23 cellular contexts compared by ENCODE assay signal in the genomic region with DNA sequence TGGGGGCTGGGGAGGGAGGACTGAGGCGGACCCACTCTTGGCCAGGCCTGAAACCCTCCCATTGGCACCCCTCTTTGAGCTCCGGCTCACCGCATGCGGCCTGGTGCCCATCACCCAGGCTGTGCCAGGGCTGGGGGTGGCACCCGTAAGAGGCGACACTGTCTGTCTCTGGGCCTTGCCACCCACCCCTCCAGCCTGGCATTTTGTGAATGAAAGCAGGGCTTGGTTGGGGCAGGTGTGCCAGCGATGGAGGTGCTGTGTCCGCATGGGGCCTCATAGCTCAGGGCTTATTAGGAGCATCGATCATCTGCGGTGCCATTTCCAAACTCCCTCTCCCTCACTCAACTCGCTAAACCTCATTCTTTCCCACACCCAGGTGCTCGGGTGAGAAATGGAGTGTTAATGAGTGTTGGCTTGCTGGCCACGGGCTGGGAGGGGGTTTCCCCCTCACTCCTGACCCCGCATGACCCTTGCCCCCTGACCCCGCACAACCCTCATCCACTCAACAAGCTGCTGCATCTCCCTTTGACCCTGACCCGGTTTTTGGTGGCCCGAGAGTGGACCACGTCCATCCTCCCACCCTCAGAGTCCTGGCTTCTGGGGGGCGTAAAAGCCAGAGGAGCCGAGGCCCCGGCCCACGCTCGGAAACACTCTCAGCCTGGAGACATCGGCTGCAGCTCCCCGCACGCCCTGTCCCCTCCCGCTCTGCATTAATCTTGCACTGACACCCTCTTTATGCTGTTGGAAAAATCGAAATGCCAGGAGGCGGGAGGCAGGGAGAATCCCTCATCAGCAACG.
DNase-seq lines count a peak whose midpoint lies in the region; ATAC-seq, FAIRE-seq and TF ChIP-seq lines count a peak whose summit lies in the region.
"Had no signal": no experiment of that assay in that cellular context is flagged by ENCODE, and none has a peak within 500 bp of the region (broad histone marks: within the 10 kb centered on the region; RNA-seq: fewer than 3 reads in every experiment).

No MANE protein-coding gene starts in this region.

- H3K27me3 ChIP-seq in GM12878 (replicated peaks in 1 of 2; ENCODE audit: control insufficient read depth in 2 of 2, insufficient read depth in 2 of 2, low read length in 1 of 2) = no peaks in the 10 kb centered on the region
- H3K27me3 ChIP-seq in smooth muscle cell (ENCODE audit: low read depth) = peaks cover 3% of the 10 kb centered on the region

- no peaks in the 10 kb centered on the region for H3K79me2 ChIP-seq in GM12878 (ENCODE audit: control insufficient read depth, insufficient read depth, low read length)
- H3K79me2 ChIP-seq in smooth muscle cell (ENCODE audit: low read depth) = no peaks in the 10 kb centered on the region

- FAIRE-seq in GM12878 (lab: Jason Lieb, UNC) = no peak
- FAIRE-seq: G401.6, urothelium cell line had no signal

- H4K20me1 ChIP-seq in GM12878 (ENCODE audit: control insufficient read depth, insufficient read depth) (no peaks in the 10 kb centered on the region), smooth muscle cell (ENCODE audit: low read depth) (no peaks in the 10 kb centered on the region)
- H4K20me1 ChIP-seq: BLaER1 had no signal

- WGBS in GM12878 (ENCODE audit: insufficient coverage, insufficient replicate concordance, low lambda C conversion rate, missing lambda C conversion rate) = 61% methylated on average over 30 of the region's 30 CpGs
- 90% methylated on average over 30 of the region's 30 CpGs for WGBS in smooth muscle cell (ENCODE audit: low lambda C conversion rate)

- peak; percentile 1 to 41 for DNase-seq in activated naive CD4-positive, alpha-beta T cell treated with anti-CD3 and anti-CD28 coated beads, Interleukin-2, amount 50 U/mL, for 72 hours (ENCODE audit: low spot score in 2 of 2)
- no peak for DNase-seq in activated naive CD4-positive, alpha-beta T cell treated with Interleukin-2 at 50 U/mL for 16 hours
- DNase-seq in GM12878 (ENCODE audit: low read depth, low spot score) (no peak), mucosa of gallbladder (ENCODE audit: low spot score) (peak; percentile 8), type B pancreatic cell (ENCODE audit: extremely low spot score, unreplicated experiment) (no peak), smooth muscle cell (lab: John Stamatoyannopoulos, UW; ENCODE audit: unreplicated experiment) (no peak)
- DNase-seq: DMS53; effector CD4-positive, alpha-beta T cell; erythroblast; heart right ventricle; Karpas-422; mesendoderm; MV-4-11; naive thymus-derived CD4-positive, alpha-beta T cell; NCI-H187; substantia nigra had no signal

- no peak overlapping the region for H3K4me3 ChIP-seq in GM12878
- no peak overlapping the region for H3K4me3 ChIP-seq in smooth muscle cell
- H3K4me3 ChIP-seq: BLaER1, heart right ventricle had no signal

- SMC1A ChIA-PET in GM12878 (lab: Charles Lee; ENCODE audit: uncharacterized antibody, unreplicated experiment) = no interaction called here

- BruUV-seq in GM12878 (replicated peaks; lab: Mats Ljungman, UMichigan) = no TSS peak

- CTCF ChIA-PET in GM12878 (lab: Yijun Ruan, JAX) = no interaction called here

- H3K4me1 ChIP-seq in GM12878 (ENCODE audit: control insufficient read depth, insufficient read depth, low read length) (peaks cover 18% of the 10 kb centered on the region), smooth muscle cell (ENCODE audit: low read depth) (no peaks in the 10 kb centered on the region)

- intact Hi-C loops in GM12878 (cut with micrococcal nuclease; ENCODE audit: unreplicated experiment) = no loop called here

- no peaks in the 10 kb centered on the region for H3K36me3 ChIP-seq in GM12878 (ENCODE audit: control insufficient read depth in 2 of 2, insufficient read depth in 2 of 2, low read length in 1 of 2)
- no peaks in the 10 kb centered on the region for H3K36me3 ChIP-seq in smooth muscle cell (ENCODE audit: low read depth)
- H3K36me3 ChIP-seq: BLaER1, heart right ventricle had no signal

- RAD21 ChIA-PET in GM12878 (lab: Charles Lee; ENCODE audit: unreplicated experiment) = no interaction called here

- TF ChIP-seq EP300 in GM12878 (IDR thresholded peaks at IDR 0.05; ENCODE audit: borderline replicate concordance in 1 of 2, control insufficient read depth in 1 of 2, low read depth in 2 of 2, low read length in 2 of 2) = no peak

- peak overlapping the region in 1 of 2 donors; percentile 2 for H3K27ac Mint-ChIP-seq in activated naive CD4-positive, alpha-beta T cell treated with anti-CD3 and anti-CD28 coated beads, Interleukin-2, amount 50 U/mL, for 72 hours
- H3K27ac Mint-ChIP-seq in type B pancreatic cell = peak overlapping the region; percentile 87
- H3K27ac Mint-ChIP-seq: activated T-helper 2 cell treated with anti-CD3 and anti-CD28 coated beads, Interferon-gamma antibody, Interleukin-2, Interleukin-4, amounts not matched to agents 10 μg/mL and 5 μg/mL and 100 μg/mL, durations not matched to agents 14 hours and 24 hours and 36 hours had no signal

- TF ChIP-seq CTCF in GM12878 (IDR thresholded peaks at IDR 0.05 in 2 of 3, conservative IDR thresholded peaks at IDR 0.05 in 1 of 3; ENCODE audit: control insufficient read depth in 2 of 3, extremely low read depth in 1 of 3, insufficient read depth in 1 of 3, low read depth in 3 of 3, low read length in 3 of 3) = no peak
- no peak for TF ChIP-seq CTCF in type B pancreatic cell (conservative IDR thresholded peaks at IDR 0.05)
- TF ChIP-seq CTCF in smooth muscle cell (IDR thresholded peaks at IDR 0.05; ENCODE audit: borderline replicate concordance, insufficient read depth, poor library complexity, severe bottlenecking) = no peak

- H3K27ac ChIP-seq in GM12878 (ENCODE audit: control insufficient read depth, insufficient read depth) (no peak overlapping the region), smooth muscle cell (ENCODE audit: low read depth) (no peak overlapping the region)
- H3K27ac ChIP-seq: BLaER1, heart right ventricle had no signal

- H3F3A ChIP-seq in smooth muscle cell (ENCODE audit: low read depth) = no peaks in the 10 kb centered on the region

- no peak overlapping the region for H2AFZ ChIP-seq in GM12878 (ENCODE audit: control insufficient read depth, low read depth, low read length)
- H2AFZ ChIP-seq in smooth muscle cell (ENCODE audit: low read depth) = no peak overlapping the region

- no peak for TF ChIP-seq POLR2A in GM12878 (IDR thresholded peaks at IDR 0.05; ENCODE audit: low read depth, low read length)

- in situ Hi-C loops in GM12878 (cut with MboI) = no loop called here

- TF ChIP-seq RAD21 in GM12878 (IDR thresholded peaks at IDR 0.05; ENCODE audit: insufficient read depth, low read depth, low read length) = no peak

- H3K4me2 ChIP-seq in GM12878 (ENCODE audit: control insufficient read depth, insufficient read depth) (no peak overlapping the region), smooth muscle cell (no peak overlapping the region)
- H3K4me2 ChIP-seq: BLaER1 had no signal

- POLR2A ChIA-PET in GM12878 (lab: Charles Lee) = no interaction called here

- peak overlapping the region; percentile 57 for H3K4me3 Mint-ChIP-seq in type B pancreatic cell
- H3K4me3 Mint-ChIP-seq: naive thymus-derived CD4-positive, alpha-beta T cell had no signal

- peaks cover 13% of the 10 kb centered on the region for H3K4me1 Mint-ChIP-seq in type B pancreatic cell (ENCODE audit: unreplicated experiment)

- H3K36me3 Mint-ChIP-seq in activated naive CD4-positive, alpha-beta T cell treated with anti-CD3 and anti-CD28 coated beads, Interleukin-2, amount 50 U/mL, for 72 hours = peaks cover 0 to 10% of the 10 kb centered on the region in 2 donors
- H3K36me3 Mint-ChIP-seq in type B pancreatic cell = no peaks in the 10 kb centered on the region
- H3K36me3 Mint-ChIP-seq: brain had no signal

- no peak for ATAC-seq in activated naive CD4-positive, alpha-beta T cell treated with anti-CD3 and anti-CD28 coated beads, Interleukin-2, amount 50 U/mL, for 72 hours
- no peak for ATAC-seq in GM12878
- ATAC-seq in HG03571 (IDR thresholded peaks at IDR 0.05; ENCODE audit: unreplicated experiment) = no peak
- ATAC-seq: heart right ventricle; naive thymus-derived CD4-positive, alpha-beta T cell; Panc1 had no signal

- H3K9me3 ChIP-seq in GM12878 (replicated peaks; ENCODE audit: control insufficient read depth, insufficient read depth, low read length) = no peaks in the 10 kb centered on the region; the same call in 2 of the 3 replicates
- no peaks in the 10 kb centered on the region for H3K9me3 ChIP-seq in smooth muscle cell (replicated peaks; ENCODE audit: low read depth)
- H3K9me3 ChIP-seq: BLaER1 had no signal

- H3K9ac ChIP-seq in GM12878 (ENCODE audit: control insufficient read depth, insufficient read depth, low read length) = no peak overlapping the region
- H3K9ac ChIP-seq in smooth muscle cell (ENCODE audit: low read depth) = no peak overlapping the region
- H3K9ac ChIP-seq: BLaER1 had no signal

- peaks cover 2 to 3% of the 10 kb centered on the region in 2 donors for H3K9me3 Mint-ChIP-seq in activated naive CD4-positive, alpha-beta T cell treated with anti-CD3 and anti-CD28 coated beads, Interleukin-2, amount 50 U/mL, for 72 hours
- H3K9me3 Mint-ChIP-seq in type B pancreatic cell = no peaks in the 10 kb centered on the region

- peaks cover 3% of the 10 kb centered on the region for H3K27me3 Mint-ChIP-seq in type B pancreatic cell

TF ChIP-seq in GM12878, 131 proteins besides CTCF, POLR2A, EP300 and RAD21:
- peak; percentile 43; the same call in 1 of the 2 replicates for TF ChIP-seq NR2C1 (IDR thresholded peaks at IDR 0.05)
- no peak for TF ChIP-seq HDAC6 (IDR thresholded peaks at IDR 0.05; ENCODE audit: unreplicated experiment)

Comparison
In these comparisons a context has a peak if more than half of its experiments do, and no peak if none do; other contexts are left out.
1. DNase-seq: peak in activated naive CD4-positive, alpha-beta T cell treated with anti-CD3 and anti-CD28 coated beads, Interleukin-2, amount 50 U/mL, for 72 hours (2 of 2) and mucosa of gallbladder (single experiment); none in activated naive CD4-positive, alpha-beta T cell treated with Interleukin-2 at 50 U/mL for 16 hours (single experiment), GM12878 (single experiment), type B pancreatic cell (single experiment) and smooth muscle cell (single experiment).